Comparison of ENCODE assay signal across 25 cellular contexts in the genomic region with DNA sequence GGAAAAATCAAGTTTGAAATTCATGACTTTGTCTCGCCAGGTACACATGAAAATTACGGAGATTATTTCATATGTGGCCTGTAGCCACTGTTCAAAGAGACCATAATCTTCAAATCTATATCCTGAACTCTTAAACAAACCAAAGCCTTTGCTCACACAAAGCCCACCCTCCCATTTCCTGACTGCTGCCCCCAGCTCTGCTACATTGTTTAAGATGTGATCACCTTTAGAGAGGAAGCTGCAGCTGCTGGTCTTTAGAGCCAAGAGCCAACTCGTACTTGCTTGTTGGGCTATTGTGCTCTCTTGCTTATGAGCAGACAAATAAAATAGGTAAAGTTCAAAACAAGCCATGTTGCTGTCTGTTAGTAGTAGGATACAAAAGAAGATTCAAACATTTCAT.
"Had no signal": no experiment of that assay in that cellular context is flagged by ENCODE, and none has a peak within 500 bp of the region (broad histone marks: within the 10 kb centered on the region; RNA-seq: fewer than 3 reads in every experiment).

No MANE protein-coding gene starts in this region.

- H3K4me3 ChIP-seq: esophagus muscularis mucosa, neural progenitor cell, suprapubic skin, tibial nerve had no signal

- H3K9me3 ChIP-seq: esophagus muscularis mucosa, suprapubic skin, tibial nerve had no signal

- H3K36me3 ChIP-seq: brain microvascular endothelial cell, esophagus muscularis mucosa, suprapubic skin, tibial nerve had no signal

- H3K27ac Mint-ChIP-seq: activated CD4-positive, alpha-beta T cell treated with anti-CD3 and anti-CD28 coated beads for 36 hours; activated CD8-positive, alpha-beta memory T cell treated with anti-CD3 and anti-CD28 coated beads, Interleukin-2, amount 10 ng/mL, durations not matched to agents 7 days and 5 days; activated CD8-positive, alpha-beta T cell treated with anti-CD3 and anti-CD28 coated beads, Interleukin-2, amount 10 ng/mL, durations not matched to agents 7 days and 5 days; activated naive CD4-positive, alpha-beta T cell treated with anti-CD3 and anti-CD28 coated beads for 36 hours; memory B cell; natural killer cell; neural progenitor cell; stimulated activated naive B cell treated with anti-CD40 and anti-IgM and Interleukin-4, amounts not matched to agents 10 μg/mL and 1 μg/mL and 100 μg/mL, for 72 hours; T-helper 2 cell treated with Interferon-gamma antibody and Interleukin-4, amounts not matched to agents 5 μg/mL and 100 μg/mL, for 36 hours had no signal

- H3K27ac ChIP-seq: brain microvascular endothelial cell, esophagus muscularis mucosa, neural progenitor cell, suprapubic skin, tibial nerve had no signal

- H3K4me3 Mint-ChIP-seq: activated CD4-positive, alpha-beta T cell treated with anti-CD3 and anti-CD28 coated beads for 36 hours; activated CD8-positive, alpha-beta memory T cell treated with anti-CD3 and anti-CD28 coated beads, Interleukin-2, amount 10 ng/mL, durations not matched to agents 7 days and 5 days; activated CD8-positive, alpha-beta T cell treated with anti-CD3 and anti-CD28 coated beads, Interleukin-2, amount 10 ng/mL, durations not matched to agents 7 days and 5 days; activated naive CD4-positive, alpha-beta T cell treated with anti-CD3 and anti-CD28 coated beads for 36 hours; memory B cell; natural killer cell; neural progenitor cell; stimulated activated naive B cell treated with anti-CD40 and anti-IgM and Interleukin-4, amounts not matched to agents 10 μg/mL and 1 μg/mL and 100 μg/mL, for 72 hours; T-helper 2 cell treated with Interferon-gamma antibody and Interleukin-4, amounts not matched to agents 5 μg/mL and 100 μg/mL, for 36 hours had no signal

- H3K9me3 Mint-ChIP-seq: activated naive CD4-positive, alpha-beta T cell treated with anti-CD3 and anti-CD28 coated beads for 36 hours; memory B cell; natural killer cell; neural progenitor cell; stimulated activated naive B cell treated with anti-CD40 and anti-IgM and Interleukin-4, amounts not matched to agents 10 μg/mL and 1 μg/mL and 100 μg/mL, for 72 hours; T-helper 2 cell treated with Interferon-gamma antibody and Interleukin-4, amounts not matched to agents 5 μg/mL and 100 μg/mL, for 36 hours had no signal

- ATAC-seq: activated CD4-positive, alpha-beta T cell treated with anti-CD3 and anti-CD28 coated beads for 36 hours; activated CD8-positive, alpha-beta memory T cell treated with anti-CD3 and anti-CD28 coated beads, Interleukin-2, amount 10 ng/mL, durations not matched to agents 7 days and 5 days; activated CD8-positive, alpha-beta T cell treated with anti-CD3 and anti-CD28 coated beads, Interleukin-2, amount 10 ng/mL, durations not matched to agents 7 days and 5 days; natural killer cell; right cardiac atrium; stimulated activated naive B cell treated with anti-CD40 and anti-IgM and Interleukin-4, amounts not matched to agents 10 μg/mL and 1 μg/mL and 100 μg/mL, for 72 hours had no signal

- H3K27me3 ChIP-seq: brain microvascular endothelial cell, esophagus muscularis mucosa, neural progenitor cell, suprapubic skin, tibial nerve had no signal

- H3K4me1 Mint-ChIP-seq: memory B cell; natural killer cell; neural progenitor cell; stimulated activated naive B cell treated with anti-CD40 and anti-IgM and Interleukin-4, amounts not matched to agents 10 μg/mL and 1 μg/mL and 100 μg/mL, for 72 hours had no signal

- H3K27me3 Mint-ChIP-seq: activated CD4-positive, alpha-beta T cell treated with anti-CD3 and anti-CD28 coated beads for 36 hours; activated CD8-positive, alpha-beta memory T cell treated with anti-CD3 and anti-CD28 coated beads, Interleukin-2, amount 10 ng/mL, durations not matched to agents 7 days and 5 days; memory B cell; stimulated activated naive B cell treated with anti-CD40 and anti-IgM and Interleukin-4, amounts not matched to agents 10 μg/mL and 1 μg/mL and 100 μg/mL, for 72 hours had no signal

- H3K36me3 Mint-ChIP-seq: memory B cell; natural killer cell; stimulated activated naive B cell treated with anti-CD40 and anti-IgM and Interleukin-4, amounts not matched to agents 10 μg/mL and 1 μg/mL and 100 μg/mL, for 72 hours had no signal

- DNase-seq: activated CD4-positive, alpha-beta T cell treated with anti-CD3 and anti-CD28 coated beads for 36 hours; activated CD4-positive, CD25-positive, alpha-beta regulatory T cell; activated CD8-positive, alpha-beta memory T cell treated with anti-CD3 and anti-CD28 coated beads, Interleukin-2, amount 10 ng/mL, durations not matched to agents 7 days and 5 days; activated CD8-positive, alpha-beta T cell treated with anti-CD3 and anti-CD28 coated beads, Interleukin-2, amount 10 ng/mL, durations not matched to agents 7 days and 5 days; activated effector memory CD4-positive, alpha-beta T cell treated with Interleukin-2 at 50 U/mL for 16 hours; activated naive CD4-positive, alpha-beta T cell treated with anti-CD3 and anti-CD28 coated beads for 36 hours; amniotic stem cell; brain microvascular endothelial cell; cortex of kidney; foreskin melanocyte; islet precursor cell; midbrain; natural killer cell; occipital lobe; right cardiac atrium; stimulated activated CD4-positive, alpha-beta T cell treated with anti-CD3 and anti-CD28 coated beads, Interleukin-15, amount 100 ng/mL, for 24 hours; stimulated activated CD4-positive, alpha-beta T cell treated with anti-CD3 and anti-CD28 coated beads, Interleukin-2, amount 100 ng/mL, for 24 hours; stimulated activated naive B cell treated with anti-CD40 and anti-IgM and Interleukin-4, amounts not matched to agents 10 μg/mL and 1 μg/mL and 100 μg/mL, for 72 hours; T-helper 1 cell had no signal
